ENCODE assay signal across 1 cellular context in the genomic region with DNA sequence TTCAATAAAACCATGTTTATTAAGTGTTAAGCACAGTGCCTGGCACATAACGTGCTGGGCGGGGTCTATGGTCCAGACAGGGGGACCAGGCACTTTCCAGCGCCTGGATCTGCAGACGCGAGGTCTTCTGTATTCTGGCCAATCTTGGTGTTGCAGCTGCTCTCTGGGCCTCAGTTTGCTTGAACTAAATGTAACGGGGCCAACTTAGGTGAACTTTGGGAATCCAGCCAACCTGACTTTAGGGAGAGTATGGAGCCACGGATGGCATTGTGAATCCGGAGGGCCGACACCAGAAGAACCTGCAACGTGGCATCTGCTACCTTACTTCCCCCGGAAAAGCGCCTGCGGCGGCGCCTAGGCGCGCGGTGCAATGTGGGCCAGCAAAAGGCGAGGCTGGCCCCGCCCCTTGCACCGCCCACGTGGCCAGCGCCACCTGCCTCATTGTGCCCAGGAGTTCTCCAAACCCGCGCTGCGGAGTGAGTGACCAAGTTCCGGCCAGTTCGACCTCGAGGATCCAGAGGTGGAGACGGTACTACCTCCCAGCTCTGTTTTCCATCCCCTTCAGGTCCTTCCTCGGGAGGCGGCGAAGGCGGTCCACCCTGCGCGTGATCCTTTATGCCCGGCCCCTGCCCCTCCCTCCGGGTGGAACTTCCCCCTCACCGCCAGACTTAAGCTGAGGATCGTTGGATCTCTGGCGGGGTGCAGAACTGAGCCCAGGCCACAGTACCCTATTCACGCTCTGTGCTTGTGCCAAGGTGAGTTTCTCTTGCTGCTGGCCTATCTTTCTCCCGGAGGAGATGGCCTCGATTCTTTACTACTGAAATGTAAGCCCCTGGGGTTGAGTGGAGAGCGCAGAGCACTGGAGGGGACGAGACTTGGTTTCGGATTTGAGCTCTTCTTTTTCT.
A peak's percentile ranks its signal among the peaks of the same experiment; 100 is the strongest.
TF ChIP-seq lines count a peak whose summit lies in the region.

A gene (plus strand): TSS at position 426 of the 905 bp plus-strand sequence. CDS start 10,969 bp downstream, outside the sequence.

TF ChIP-seq in SK-N-SH treated with all-trans-retinoic acid at 6 μM for 48 hours, 23 proteins besides CTCF, POLR2A, EP300 and RAD21 (continued from another document):
- TF ChIP-seq, protein P1, sequence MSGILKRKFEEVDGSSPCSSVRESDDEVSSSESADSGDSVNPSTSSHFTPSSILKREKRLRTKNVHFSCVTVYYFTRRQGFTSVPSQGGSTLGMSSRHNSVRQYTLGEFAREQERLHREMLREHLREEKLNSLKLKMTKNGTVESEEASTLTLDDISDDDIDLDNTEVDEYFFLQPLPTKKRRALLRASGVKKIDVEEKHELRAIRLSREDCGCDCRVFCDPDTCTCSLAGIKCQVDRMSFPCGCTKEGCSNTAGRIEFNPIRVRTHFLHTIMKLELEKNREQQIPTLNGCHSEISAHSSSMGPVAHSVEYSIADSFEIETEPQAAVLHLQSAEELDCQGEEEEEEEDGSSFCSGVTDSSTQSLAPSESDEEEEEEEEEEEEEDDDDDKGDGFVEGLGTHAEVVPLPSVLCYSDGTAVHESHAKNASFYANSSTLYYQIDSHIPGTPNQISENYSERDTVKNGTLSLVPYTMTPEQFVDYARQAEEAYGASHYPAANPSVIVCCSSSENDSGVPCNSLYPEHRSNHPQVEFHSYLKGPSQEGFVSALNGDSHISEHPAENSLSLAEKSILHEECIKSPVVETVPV (CRISPR knock-in tag; IDR thresholded peaks at IDR 0.05), result no peak; the same call in 1 of the 2 replicates
- TF ChIP-seq ISL1 (CRISPR knock-in tag; IDR thresholded peaks at IDR 0.05) (no peak), PPARA (CRISPR knock-in tag; IDR thresholded peaks at IDR 0.05; ENCODE audit: borderline replicate concordance) (no peak), ZNF565 (CRISPR knock-in tag; conservative IDR thresholded peaks at IDR 0.05; ENCODE audit: low read depth) (no peak), ZNF70 (CRISPR knock-in tag; IDR thresholded peaks at IDR 0.05) (0 out of 2 replicates have a peak, but pooled peaks have one; percentile 4), SNAI2 (CRISPR knock-in tag; IDR thresholded peaks at IDR 0.05) (no peak), TOX (CRISPR knock-in tag; IDR thresholded peaks at IDR 0.05; ENCODE audit: borderline replicate concordance) (no peak), ZFP3 (CRISPR knock-in tag; IDR thresholded peaks at IDR 0.05) (peak; percentile 43; the same call in 1 of the 2 replicates)
- TF ChIP-seq, protein P2, sequence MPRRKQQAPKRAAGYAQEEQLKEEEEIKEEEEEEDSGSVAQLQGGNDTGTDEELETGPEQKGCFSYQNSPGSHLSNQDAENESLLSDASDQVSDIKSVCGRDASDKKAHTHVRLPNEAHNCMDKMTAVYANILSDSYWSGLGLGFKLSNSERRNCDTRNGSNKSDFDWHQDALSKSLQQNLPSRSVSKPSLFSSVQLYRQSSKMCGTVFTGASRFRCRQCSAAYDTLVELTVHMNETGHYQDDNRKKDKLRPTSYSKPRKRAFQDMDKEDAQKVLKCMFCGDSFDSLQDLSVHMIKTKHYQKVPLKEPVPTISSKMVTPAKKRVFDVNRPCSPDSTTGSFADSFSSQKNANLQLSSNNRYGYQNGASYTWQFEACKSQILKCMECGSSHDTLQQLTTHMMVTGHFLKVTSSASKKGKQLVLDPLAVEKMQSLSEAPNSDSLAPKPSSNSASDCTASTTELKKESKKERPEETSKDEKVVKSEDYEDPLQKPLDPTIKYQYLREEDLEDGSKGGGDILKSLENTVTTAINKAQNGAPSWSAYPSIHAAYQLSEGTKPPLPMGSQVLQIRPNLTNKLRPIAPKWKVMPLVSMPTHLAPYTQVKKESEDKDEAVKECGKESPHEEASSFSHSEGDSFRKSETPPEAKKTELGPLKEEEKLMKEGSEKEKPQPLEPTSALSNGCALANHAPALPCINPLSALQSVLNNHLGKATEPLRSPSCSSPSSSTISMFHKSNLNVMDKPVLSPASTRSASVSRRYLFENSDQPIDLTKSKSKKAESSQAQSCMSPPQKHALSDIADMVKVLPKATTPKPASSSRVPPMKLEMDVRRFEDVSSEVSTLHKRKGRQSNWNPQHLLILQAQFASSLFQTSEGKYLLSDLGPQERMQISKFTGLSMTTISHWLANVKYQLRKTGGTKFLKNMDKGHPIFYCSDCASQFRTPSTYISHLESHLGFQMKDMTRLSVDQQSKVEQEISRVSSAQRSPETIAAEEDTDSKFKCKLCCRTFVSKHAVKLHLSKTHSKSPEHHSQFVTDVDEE (CRISPR knock-in tag; IDR thresholded peaks at IDR 0.05), result peak; percentile 50; the same call in 1 of the 2 replicates
